Comparison of ENCODE assay signal across 8 cellular contexts in genomic region chr14:74083784-74084276, GRCh38.
A peak's percentile ranks its signal among the peaks of the same experiment; 100 is the strongest.
DNase-seq lines count a peak whose midpoint lies in the region; ATAC-seq and TF ChIP-seq lines count a peak whose summit lies in the region.

No MANE protein-coding gene starts in this region.

- H3K4me3 ChIP-seq in AG10803 (ENCODE audit: low read length) = peak overlapping the region; percentile 92
- peak overlapping the region; percentile 89 for H3K4me3 ChIP-seq in SK-N-MC
- H3K4me3 ChIP-seq in foreskin fibroblast (ENCODE audit: low read depth in 1 of 2, low read length in 2 of 2) = peak overlapping the region; percentile 57 to 93
- peak overlapping the region; percentile 97 for H3K4me3 ChIP-seq in parathyroid adenoma (ENCODE audit: low read depth, low read length)

- H3K4me2 ChIP-seq in parathyroid adenoma (ENCODE audit: low read length) = peak overlapping the region; percentile 96

- H3K27me3 ChIP-seq in parathyroid adenoma (ENCODE audit: control insufficient read depth, insufficient read depth, low read length) = no peaks in the 10 kb centered on the region

- no peak for TF ChIP-seq CTCF in AG10803 (conservative IDR thresholded peaks at IDR 0.05; ENCODE audit: low read length)
- no peak for TF ChIP-seq CTCF in foreskin fibroblast (IDR thresholded peaks at IDR 0.05; ENCODE audit: low read depth, low read length)
- TF ChIP-seq CTCF in parathyroid adenoma (IDR thresholded peaks at IDR 0.05) = no peak

- H3K36me3 ChIP-seq in SK-N-MC (ENCODE audit: insufficient read depth, low read length) = no peaks in the 10 kb centered on the region
- H3K36me3 ChIP-seq in parathyroid adenoma (ENCODE audit: control insufficient read depth, insufficient read depth, low read length) = no peaks in the 10 kb centered on the region

- ATAC-seq in GM21723 (IDR thresholded peaks at IDR 0.05; ENCODE audit: unreplicated experiment) = peak; percentile 21
- no peak for ATAC-seq in HG03045 (IDR thresholded peaks at IDR 0.05; ENCODE audit: unreplicated experiment)

- H2AFZ ChIP-seq in parathyroid adenoma = peak overlapping the region; percentile 89

- H3K4me1 ChIP-seq in parathyroid adenoma = peaks cover 3% of the 10 kb centered on the region

- H3K9ac ChIP-seq in SK-N-MC (ENCODE audit: insufficient read length) (peak overlapping the region; percentile 77), parathyroid adenoma (peak overlapping the region; percentile 51)

- H3K27ac ChIP-seq in SK-N-MC (no peak overlapping the region), parathyroid adenoma (peak overlapping the region; percentile 60)

- peaks cover 3% of the 10 kb centered on the region for H3K79me2 ChIP-seq in parathyroid adenoma

- no peaks in the 10 kb centered on the region for H3K9me3 ChIP-seq in SK-N-MC (ENCODE audit: low read depth, low read length)
- H3K9me3 ChIP-seq in parathyroid adenoma (ENCODE audit: control insufficient read depth, low read length) = no peaks in the 10 kb centered on the region

- DNase-seq in AG10803 (ENCODE audit: low read depth) = no peak
- DNase-seq in SK-N-MC (ENCODE audit: low read depth, low spot score) = no peak
- DNase-seq in foreskin fibroblast = no peak
- DNase-seq in RPMI8226 = no peak
- no peak for DNase-seq in DMS 273 (lab: John Stamatoyannopoulos, UW; ENCODE audit: unreplicated experiment)
